In the genomic region with DNA sequence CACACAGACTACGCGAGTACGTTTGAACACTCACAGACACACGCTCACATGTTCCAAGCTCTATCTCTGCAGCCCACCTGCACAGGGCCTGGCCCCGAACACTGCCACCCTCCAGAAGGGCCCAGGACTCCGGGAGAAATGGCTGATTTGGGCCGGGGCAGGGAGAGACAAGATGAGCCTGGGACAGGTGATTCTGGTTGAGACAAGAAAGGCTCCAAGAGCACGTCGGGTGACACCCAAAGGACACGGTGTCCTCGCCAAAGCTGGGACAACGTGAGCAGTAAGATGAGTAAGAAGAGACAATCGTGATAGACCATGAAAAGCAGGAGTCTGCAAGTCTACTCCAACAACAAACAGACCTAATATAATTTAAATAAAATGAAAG, we compare ENCODE assay signal across 18 cellular contexts. TPM values are rescaled to one million over a fixed set of nuclear protein-coding genes. Genes with fewer than 3 reads are reported as not detected.
DNase-seq lines count a peak whose midpoint lies in the region; ATAC-seq and TF ChIP-seq lines count a peak whose summit lies in the region.
"Had no signal": no experiment of that assay in that cellular context is flagged by ENCODE, and none has a peak within 500 bp of the region (broad histone marks: within the 10 kb centered on the region; RNA-seq: fewer than 3 reads in every experiment).

No MANE protein-coding gene starts in this region.

- peaks cover 69% of the 10 kb centered on the region for H3K4me1 Mint-ChIP-seq in nephron

- ATAC-seq in HG02798 (IDR thresholded peaks at IDR 0.05; ENCODE audit: poor library complexity, unreplicated experiment) = no peak
- ATAC-seq: HCT116 had no signal

- 0 out of 22 replicates have a peak overlapping the region, but pooled peaks of 1 of the 11 experiments have one; percentile 14 for H3K9ac ChIP-seq in BLaER1 treated with 17β-estradiol and CSF1 and Interleukin-3, amounts not matched to agents 10 nM and 100 nM
- H3K9ac ChIP-seq: GM23248 had no signal

- DNase-seq in suprapubic skin (ENCODE audit: low spot score in 2 of 2) = no peak
- no peak for DNase-seq in ACHN
- no peak for DNase-seq in activated gamma-delta T cell (lab: John Stamatoyannopoulos, UW)
- DNase-seq: DMS 273 treated with DMSO at 0.1 percent for 48 hours; DND-41; GM23248; KG1; MV-4-11; NCI-H1694 treated with DMSO at 0.1 percent for 48 hours; NCI-H748 treated with DMSO at 0.1 percent for 48 hours; NK-92 treated with Interleukin-12 subunit alpha and Interleukin-12 subunit beta, amount 100 ng/mL, for 24 hours; SHP77 had no signal

- H3K9me3 ChIP-seq in BLaER1 treated with 17β-estradiol and CSF1 and Interleukin-3, amounts not matched to agents 10 nM and 100 nM (replicated peaks in 1 of 11) = no peaks in the 10 kb centered on the region
- no peaks in the 10 kb centered on the region for H3K9me3 ChIP-seq in suprapubic skin

- WGBS in suprapubic skin = 78% methylated on average over 13 of the region's 13 CpGs

- no peak overlapping the region for H3K4me3 ChIP-seq in BLaER1 treated with 17β-estradiol and CSF1 and Interleukin-3, amounts not matched to agents 10 nM and 100 nM
- peak overlapping the region; percentile 45 for H3K4me3 ChIP-seq in suprapubic skin
- H3K4me3 ChIP-seq: GM23248, SK-N-MC had no signal

- H3K27ac ChIP-seq in BLaER1 treated with 17β-estradiol and CSF1 and Interleukin-3, amounts not matched to agents 10 nM and 100 nM = no peak overlapping the region
- peak overlapping the region; percentile 72 for H3K27ac ChIP-seq in VCaP
- H3K27ac ChIP-seq in suprapubic skin = peak overlapping the region; percentile 77
- H3K27ac ChIP-seq: GM23248, SK-N-MC had no signal

- in situ Hi-C loops in ACHN (cut with HindIII; ENCODE audit: low pct_ligation_motif_present, low pct_unique_long_range_greater_than_20kb, low sequenced_read_pairs) = no loop called here

- peak overlapping the region in 1 of 3 experiments; percentile 8 for H3K4me3 Mint-ChIP-seq in nephron

- peaks cover 26 to 89% (median 80%) of the 10 kb centered on the region in 10 experiments for H3K4me1 ChIP-seq in BLaER1 treated with 17β-estradiol and CSF1 and Interleukin-3, amounts not matched to agents 10 nM and 100 nM
- H3K4me1 ChIP-seq in suprapubic skin = peaks cover 28% of the 10 kb centered on the region

- H3K36me3 Mint-ChIP-seq in nephron (ENCODE audit: low read depth) = peaks cover 24% of the 10 kb centered on the region

- no peaks in the 10 kb centered on the region for H3K27me3 Mint-ChIP-seq in nephron (ENCODE audit: low read depth)

- peak overlapping the region in 6 of 11 experiments; percentile 52 to 97 (median 93); a peak in 12 of 22 replicates for H3K4me2 ChIP-seq in BLaER1 treated with 17β-estradiol and CSF1 and Interleukin-3, amounts not matched to agents 10 nM and 100 nM

- no peak for TF ChIP-seq EP300 in suprapubic skin (IDR thresholded peaks at IDR 0.05)

- H4K20me1 ChIP-seq in BLaER1 treated with 17β-estradiol and CSF1 and Interleukin-3, amounts not matched to agents 10 nM and 100 nM = peaks cover 0 to 89% (median 47%) of the 10 kb centered on the region in 11 experiments; a peak in 18 of 22 replicates

- no peaks in the 10 kb centered on the region for H3K9me3 Mint-ChIP-seq in nephron

- H3K36me3 ChIP-seq in BLaER1 treated with 17β-estradiol and CSF1 and Interleukin-3, amounts not matched to agents 10 nM and 100 nM = peaks cover 0 to 25% (median 12%) of the 10 kb centered on the region in 11 experiments; a peak in 14 of 22 replicates
- peaks cover 20% of the 10 kb centered on the region for H3K36me3 ChIP-seq in suprapubic skin

- H3K27me3 ChIP-seq in BLaER1 treated with 17β-estradiol and CSF1 and Interleukin-3, amounts not matched to agents 10 nM and 100 nM = peaks cover 0 to 12% (median 0%) of the 10 kb centered on the region in 11 experiments; a peak in 1 of 22 replicates
- H3K27me3 ChIP-seq in suprapubic skin = no peaks in the 10 kb centered on the region

- no peak for TF ChIP-seq POLR2A in suprapubic skin (IDR thresholded peaks at IDR 0.05)

- H3K27ac Mint-ChIP-seq in nephron = peak overlapping the region; percentile 57 to 97 (median 92)

- TF ChIP-seq CTCF in VCaP (conservative IDR thresholded peaks at IDR 0.05) (no peak), nephron (IDR thresholded peaks at IDR 0.05; ENCODE audit: unreplicated experiment in 3 of 3) (no peak), suprapubic skin (IDR thresholded peaks at IDR 0.05) (no peak)

RNA-seq across cellular contexts. Expression of a gene that starts 9.2 kb away (rescaled TPM):
- total RNA-seq in suprapubic skin = 10 to 100 TPM in 1 of 4 donors, 1 to 10 TPM in 3; 2.6 to 11.9 (median 5.1) TPM

RNA-seq across cellular contexts. Expression of a gene that starts 52.8 kb away (rescaled TPM):
- total RNA-seq in suprapubic skin = 10 to 100 TPM; 24.1 to 50.8 (median 39.3) TPM

Comparison
In these comparisons a context has a peak if more than half of its experiments do, and no peak if none do; other contexts are left out.
1. H3K27ac ChIP-seq: peak in VCaP (single experiment) and suprapubic skin (single experiment); none in BLaER1 treated with 17β-estradiol and CSF1 and Interleukin-3, amounts not matched to agents 10 nM and 100 nM (0 of 11).